ENCODE assay signal across 10 cellular contexts in genomic region chr5:673837-674629, GRCh38. TPM values are rescaled to one million over a fixed set of nuclear protein-coding genes. Genes with fewer than 3 reads are reported as not detected.
A peak's percentile ranks its signal among the peaks of the same experiment; 100 is the strongest.
DNase-seq lines count a peak whose midpoint lies in the region; ATAC-seq and TF ChIP-seq lines count a peak whose summit lies in the region.
"Had no signal": no experiment of that assay in that cellular context is flagged by ENCODE, and none has a peak within 500 bp of the region (broad histone marks: within the 10 kb centered on the region; RNA-seq: fewer than 3 reads in every experiment).

No MANE protein-coding gene starts in this region.

- peaks cover 12% of the 10 kb centered on the region for H3K27me3 Mint-ChIP-seq in activated T-cell treated with anti-CD3 and anti-CD28 coated beads, Interleukin-2, amount 50 U/mL, for 24 hours
- H3K27me3 Mint-ChIP-seq in type B pancreatic cell = peaks cover 5% of the 10 kb centered on the region

- peaks cover 35% of the 10 kb centered on the region for H3K4me1 ChIP-seq in lower lobe of right lung

- no peaks in the 10 kb centered on the region for H3K9me3 Mint-ChIP-seq in activated T-cell treated with anti-CD3 and anti-CD28 coated beads, Interleukin-2, amount 50 U/mL, for 24 hours
- H3K9me3 Mint-ChIP-seq in type B pancreatic cell = no peaks in the 10 kb centered on the region

- H3K36me3 Mint-ChIP-seq in activated T-cell treated with anti-CD3 and anti-CD28 coated beads, Interleukin-2, amount 50 U/mL, for 24 hours (ENCODE audit: low read depth) = no peaks in the 10 kb centered on the region
- no peaks in the 10 kb centered on the region for H3K36me3 Mint-ChIP-seq in type B pancreatic cell

- H3K9me3 ChIP-seq in lower lobe of right lung = no peaks in the 10 kb centered on the region
- H3K9me3 ChIP-seq: HAP-1 had no signal

- no peak overlapping the region for H3K27ac Mint-ChIP-seq in activated T-cell treated with anti-CD3 and anti-CD28 coated beads, Interleukin-2, amount 50 U/mL, for 24 hours
- H3K27ac Mint-ChIP-seq in type B pancreatic cell = no peak overlapping the region
- H3K27ac Mint-ChIP-seq: progenitor cell of endocrine pancreas had no signal

- H3K27ac ChIP-seq in cingulate gyrus (ENCODE audit: low read depth, low read length) = peak overlapping the region; percentile 99
- peak overlapping the region; percentile 68 for H3K27ac ChIP-seq in lower lobe of right lung

- intact Hi-C loops in lower lobe of right lung (cut with DNase I) = no loop called here

- no peaks in the 10 kb centered on the region for H3K36me3 ChIP-seq in lower lobe of right lung

- no peak for TF ChIP-seq CTCF in lower lobe of right lung (IDR thresholded peaks at IDR 0.05)
- TF ChIP-seq CTCF in type B pancreatic cell (conservative IDR thresholded peaks at IDR 0.05) = no peak

- no peaks in the 10 kb centered on the region for H3K27me3 ChIP-seq in lower lobe of right lung (ENCODE audit: low read depth)

- H3K4me1 Mint-ChIP-seq in activated T-cell treated with anti-CD3 and anti-CD28 coated beads, Interleukin-2, amount 50 U/mL, for 24 hours (ENCODE audit: low read depth) = peaks cover 16% of the 10 kb centered on the region
- peaks cover 6% of the 10 kb centered on the region for H3K4me1 Mint-ChIP-seq in type B pancreatic cell (ENCODE audit: unreplicated experiment)

- ATAC-seq in lower lobe of right lung = no peak
- no peak for ATAC-seq in GM18511 (IDR thresholded peaks at IDR 0.05; ENCODE audit: unreplicated experiment)
- no peak for ATAC-seq in GM19467 (IDR thresholded peaks at IDR 0.05; ENCODE audit: unreplicated experiment)
- no peak for ATAC-seq in HG03135 (IDR thresholded peaks at IDR 0.05; ENCODE audit: unreplicated experiment)

- H3K4me3 Mint-ChIP-seq in activated T-cell treated with anti-CD3 and anti-CD28 coated beads, Interleukin-2, amount 50 U/mL, for 24 hours = no peak overlapping the region
- no peak overlapping the region for H3K4me3 Mint-ChIP-seq in type B pancreatic cell

- no peak overlapping the region for H3K4me3 ChIP-seq in lower lobe of right lung
- H3K4me3 ChIP-seq: HAP-1 had no signal

- peak; percentile 31 for DNase-seq in activated T-cell treated with anti-CD3 and anti-CD28 coated beads, Interleukin-2, amount 50 U/mL, for 24 hours
- DNase-seq in activated T-cell treated with anti-CD3 and anti-CD28 coated beads for 4 hours (no peak), lower lobe of right lung (peak; percentile 51), type B pancreatic cell (ENCODE audit: extremely low spot score, unreplicated experiment) (peak; percentile 69)

RNA-seq across cellular contexts. Expression of gene TPPP, which starts 19.1 kb away (rescaled TPM):
- total RNA-seq in lower lobe of right lung = 16.2 TPM
- 3.6 and 5.0 TPM in 2 replicates for total RNA-seq in type B pancreatic cell (ENCODE audit: low replicate concordance)
